ENCODE assay signal across 8 cellular contexts in the genomic region with DNA sequence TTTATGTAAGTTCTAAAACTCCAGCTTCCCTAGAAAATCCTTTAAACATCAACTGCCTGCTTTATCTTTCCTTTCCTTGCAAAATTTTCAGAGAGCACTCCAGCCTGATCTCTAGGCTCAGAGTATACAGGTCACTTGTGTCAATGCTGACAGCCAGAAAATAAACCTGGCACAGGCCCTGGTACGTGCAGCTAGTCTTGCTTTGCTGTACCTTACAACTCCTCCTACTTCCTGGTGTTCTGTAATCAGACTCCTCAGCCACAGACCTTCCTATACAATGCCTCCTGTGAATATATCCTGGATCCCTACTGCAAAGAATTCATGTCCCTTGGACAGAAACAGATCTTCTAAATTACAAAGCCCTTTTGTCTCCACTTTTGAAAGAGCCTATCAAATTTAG. TPM values are rescaled to one million over a fixed set of nuclear protein-coding genes. Genes with fewer than 3 reads are reported as not detected.
DNase-seq lines count a peak whose midpoint lies in the region; ATAC-seq and TF ChIP-seq lines count a peak whose summit lies in the region.

No MANE protein-coding gene starts in this region.

- no CpG with 5 or more reads among the region's 1 CpG for WGBS in mesendoderm (ENCODE audit: extremely low coverage, insufficient coverage, low lambda C conversion rate)

- no peak overlapping the region for H3K23ac ChIP-seq in mesendoderm (ENCODE audit: low read length)

- H3K4me1 ChIP-seq in mesendoderm (ENCODE audit: control insufficient read depth, low read depth, low read length): peaks cover 8% of the 10 kb centered on the region

- DNase-seq in AML-193 (lab: John Stamatoyannopoulos, UW) (peak; percentile 58), NCI-H2029 treated with DMSO at 0.1 percent for 48 hours (lab: John Stamatoyannopoulos, UW) (peak; percentile 75), mesendoderm (no peak), OCI-M2 (lab: John Stamatoyannopoulos, UW; ENCODE audit: unreplicated experiment) (no peak), pons (ENCODE audit: low spot score) (no peak), brain microvascular endothelial cell (no peak)
- DNase-seq in activated T-helper 2 cell treated with anti-CD3 and anti-CD28 coated beads, Interferon-gamma antibody, Interleukin-2, Interleukin-4, amounts not matched to agents 10 μg/mL and 5 μg/mL and 100 μg/mL, durations not matched to agents 14 hours and 24 hours and 36 hours (ENCODE audit: low spot score): no peak

- no peak overlapping the region for H2AK5ac ChIP-seq in mesendoderm (ENCODE audit: low read length)

- in situ Hi-C loops in brain microvascular endothelial cell (cut with HindIII; ENCODE audit: low pct_ligation_motif_present, low sequenced_read_pairs): no loop called here

- no peak for TF ChIP-seq CTCF in brain microvascular endothelial cell (IDR thresholded peaks at IDR 0.05; ENCODE audit: low read depth, low read length, missing control alignments)

- no peaks in the 10 kb centered on the region for H3K79me1 ChIP-seq in mesendoderm (ENCODE audit: low read length)

- H3K27ac Mint-ChIP-seq in activated T-helper 2 cell treated with anti-CD3 and anti-CD28 coated beads, Interferon-gamma antibody, Interleukin-2, Interleukin-4, amounts not matched to agents 10 μg/mL and 5 μg/mL and 100 μg/mL, durations not matched to agents 14 hours and 24 hours and 36 hours: peak overlapping the region; percentile 88

- no peaks in the 10 kb centered on the region for H3K9me3 Mint-ChIP-seq in activated T-helper 2 cell treated with anti-CD3 and anti-CD28 coated beads, Interferon-gamma antibody, Interleukin-2, Interleukin-4, amounts not matched to agents 10 μg/mL and 5 μg/mL and 100 μg/mL, durations not matched to agents 14 hours and 24 hours and 36 hours

- H3K4me3 Mint-ChIP-seq in activated T-helper 2 cell treated with anti-CD3 and anti-CD28 coated beads, Interferon-gamma antibody, Interleukin-2, Interleukin-4, amounts not matched to agents 10 μg/mL and 5 μg/mL and 100 μg/mL, durations not matched to agents 14 hours and 24 hours and 36 hours (ENCODE audit: low read depth): peak overlapping the region; percentile 19

- H3K27me3 ChIP-seq in mesendoderm (ENCODE audit: insufficient read depth, low read length, poor library complexity): no peaks in the 10 kb centered on the region
- no peaks in the 10 kb centered on the region for H3K27me3 ChIP-seq in brain microvascular endothelial cell (replicated peaks)

- H3K36me3 Mint-ChIP-seq in activated T-helper 2 cell treated with anti-CD3 and anti-CD28 coated beads, Interferon-gamma antibody, Interleukin-2, Interleukin-4, amounts not matched to agents 10 μg/mL and 5 μg/mL and 100 μg/mL, durations not matched to agents 14 hours and 24 hours and 36 hours (ENCODE audit: low read depth): peaks cover 3% of the 10 kb centered on the region

- H4K8ac ChIP-seq in mesendoderm (ENCODE audit: low read depth, low read length): no peak overlapping the region

- no peak overlapping the region for H3K4ac ChIP-seq in mesendoderm (ENCODE audit: low read depth, low read length)

- no peak overlapping the region for H3K4me2 ChIP-seq in mesendoderm (ENCODE audit: low read length)

- H3K4me1 Mint-ChIP-seq in activated T-helper 2 cell treated with anti-CD3 and anti-CD28 coated beads, Interferon-gamma antibody, Interleukin-2, Interleukin-4, amounts not matched to agents 10 μg/mL and 5 μg/mL and 100 μg/mL, durations not matched to agents 14 hours and 24 hours and 36 hours (ENCODE audit: low read depth): peaks cover 55% of the 10 kb centered on the region

- intact Hi-C loops in activated T-helper 2 cell treated with anti-CD3 and anti-CD28 coated beads, Interferon-gamma antibody, Interleukin-2, Interleukin-4, amounts not matched to agents 10 μg/mL and 5 μg/mL and 100 μg/mL, durations not matched to agents 14 hours and 24 hours and 36 hours (cut with micrococcal nuclease): loop anchor here (1.0 to 2.0 kb wide), 2 partner anchors 19 to 24 kb away; a partner anchor contains a TSS

- peak overlapping the region; percentile 40 for H3K56ac ChIP-seq in mesendoderm (ENCODE audit: low read length)

- H4K5ac ChIP-seq in mesendoderm (ENCODE audit: low read length): no peak overlapping the region

- H2BK15ac ChIP-seq in mesendoderm (replicated peaks; ENCODE audit: low read depth): no peak overlapping the region

- H3K27me3 Mint-ChIP-seq in activated T-helper 2 cell treated with anti-CD3 and anti-CD28 coated beads, Interferon-gamma antibody, Interleukin-2, Interleukin-4, amounts not matched to agents 10 μg/mL and 5 μg/mL and 100 μg/mL, durations not matched to agents 14 hours and 24 hours and 36 hours (ENCODE audit: low read depth): no peaks in the 10 kb centered on the region

- no peak overlapping the region for H2BK5ac ChIP-seq in mesendoderm (ENCODE audit: low read length)

- H3K79me2 ChIP-seq in mesendoderm (ENCODE audit: control insufficient read depth, insufficient read depth, low read length): no peaks in the 10 kb centered on the region

- H2BK120ac ChIP-seq in mesendoderm (ENCODE audit: low read depth, low read length): no peak overlapping the region

- H3K9ac ChIP-seq in mesendoderm (ENCODE audit: low read length): no peak overlapping the region

- H3K36me3 ChIP-seq in mesendoderm (ENCODE audit: control insufficient read depth, insufficient read depth, low read length) (no peaks in the 10 kb centered on the region), brain microvascular endothelial cell (replicated peaks) (no peaks in the 10 kb centered on the region)

- H3K27ac ChIP-seq in mesendoderm (ENCODE audit: low read depth, low read length): no peak overlapping the region
- H3K27ac ChIP-seq in brain microvascular endothelial cell: no peak overlapping the region

- H3K18ac ChIP-seq in mesendoderm (ENCODE audit: low read length): no peak overlapping the region

- peak; percentile 33 for ATAC-seq in GM19455 (IDR thresholded peaks at IDR 0.05; ENCODE audit: unreplicated experiment)

- H3K4me3 ChIP-seq in mesendoderm (ENCODE audit: low read length): no peak overlapping the region
- no peak overlapping the region for H3K4me3 ChIP-seq in brain microvascular endothelial cell (ENCODE audit: low read depth, low read length)

RNA-seq across cellular contexts. Expression of a gene that starts 24.2 kb away (rescaled TPM):
- 202 and 204 TPM in 2 replicates for total RNA-seq in activated T-helper 2 cell treated with anti-CD3 and anti-CD28 coated beads, Interferon-gamma antibody, Interleukin-2, Interleukin-4, amounts not matched to agents 10 μg/mL and 5 μg/mL and 100 μg/mL, durations not matched to agents 14 hours and 24 hours and 36 hours
- polyA plus RNA-seq in mesendoderm (2013, experiment 1 of 2): 71.2 TPM
- polyA plus RNA-seq in mesendoderm (2013, experiment 2 of 2): 71.7 TPM

RNA-seq across cellular contexts. Expression of a gene that starts 53.7 kb away (rescaled TPM):
- not detected in 2 replicates for total RNA-seq in activated T-helper 2 cell treated with anti-CD3 and anti-CD28 coated beads, Interferon-gamma antibody, Interleukin-2, Interleukin-4, amounts not matched to agents 10 μg/mL and 5 μg/mL and 100 μg/mL, durations not matched to agents 14 hours and 24 hours and 36 hours
- polyA plus RNA-seq in mesendoderm (2013, experiment 1 of 2): not detected
- not detected for polyA plus RNA-seq in mesendoderm (2013, experiment 2 of 2)

Comparison
In these comparisons a context has a peak if more than half of its experiments do, and no peak if none do; other contexts are left out.
1. DNase-seq: peak in AML-193 (2 of 2) and NCI-H2029 treated with DMSO at 0.1 percent for 48 hours (single experiment); none in activated T-helper 2 cell treated with anti-CD3 and anti-CD28 coated beads, Interferon-gamma antibody, Interleukin-2, Interleukin-4, amounts not matched to agents 10 μg/mL and 5 μg/mL and 100 μg/mL, durations not matched to agents 14 hours and 24 hours and 36 hours (single experiment), mesendoderm (single experiment), OCI-M2 (single experiment), pons (single experiment) and brain microvascular endothelial cell (single experiment).